16 cellular contexts compared by ENCODE assay signal in genomic region chr10:1364151-1364910, GRCh38.
DNase-seq lines count a peak whose midpoint lies in the region; TF ChIP-seq lines count a peak whose summit lies in the region.
"Had no signal": no experiment of that assay in that cellular context is flagged by ENCODE, and none has a peak within 500 bp of the region (broad histone marks: within the 10 kb centered on the region; RNA-seq: fewer than 3 reads in every experiment).

No MANE protein-coding gene starts in this region.

- H3K9me3 ChIP-seq in colonic mucosa = no peaks in the 10 kb centered on the region

- no peaks in the 10 kb centered on the region for H3K27me3 ChIP-seq in colonic mucosa

- no peak overlapping the region for H3K9ac ChIP-seq in colonic mucosa (ENCODE audit: low read depth in 2 of 2, low read length in 2 of 2)

- H3K4me1 Mint-ChIP-seq in type B pancreatic cell (ENCODE audit: unreplicated experiment) (peaks cover 37% of the 10 kb centered on the region), progenitor cell of endocrine pancreas (ENCODE audit: low read depth) (peaks cover 9% of the 10 kb centered on the region)
- H3K4me1 Mint-ChIP-seq in activated T-helper 1 cell treated with anti-CD3 and anti-CD28 coated beads, Interleukin-12 subunit alpha, Interleukin-12 subunit beta, Interleukin-2, Interleukin-4 antibody, amounts not matched to agents 30 ng/mL and 10 ng/mL and 1 ng/mL, durations not matched to agents 14 hours and 24 hours and 36 hours (ENCODE audit: low read depth) = no peaks in the 10 kb centered on the region

- peaks cover 8% of the 10 kb centered on the region for H3K36me3 Mint-ChIP-seq in type B pancreatic cell
- H3K36me3 Mint-ChIP-seq in progenitor cell of endocrine pancreas (ENCODE audit: insufficient read depth) = no peaks in the 10 kb centered on the region
- no peaks in the 10 kb centered on the region for H3K36me3 Mint-ChIP-seq in activated T-helper 1 cell treated with anti-CD3 and anti-CD28 coated beads, Interleukin-12 subunit alpha, Interleukin-12 subunit beta, Interleukin-2, Interleukin-4 antibody, amounts not matched to agents 30 ng/mL and 10 ng/mL and 1 ng/mL, durations not matched to agents 14 hours and 24 hours and 36 hours (ENCODE audit: low read depth)

- no peak overlapping the region for H3K4me3 ChIP-seq in colonic mucosa

- H3K27me3 Mint-ChIP-seq in type B pancreatic cell (no peaks in the 10 kb centered on the region), progenitor cell of endocrine pancreas (peaks cover 12% of the 10 kb centered on the region)
- H3K27me3 Mint-ChIP-seq in activated T-helper 1 cell treated with anti-CD3 and anti-CD28 coated beads, Interleukin-12 subunit alpha, Interleukin-12 subunit beta, Interleukin-2, Interleukin-4 antibody, amounts not matched to agents 30 ng/mL and 10 ng/mL and 1 ng/mL, durations not matched to agents 14 hours and 24 hours and 36 hours (ENCODE audit: insufficient read depth) = peaks cover 4% of the 10 kb centered on the region

- no peak overlapping the region for H3K27ac ChIP-seq in colonic mucosa

- H3K4me3 Mint-ChIP-seq in type B pancreatic cell = no peak overlapping the region
- H3K4me3 Mint-ChIP-seq in progenitor cell of endocrine pancreas (ENCODE audit: low read depth) = no peak overlapping the region
- no peak overlapping the region for H3K4me3 Mint-ChIP-seq in activated T-helper 1 cell treated with anti-CD3 and anti-CD28 coated beads, Interleukin-12 subunit alpha, Interleukin-12 subunit beta, Interleukin-2, Interleukin-4 antibody, amounts not matched to agents 30 ng/mL and 10 ng/mL and 1 ng/mL, durations not matched to agents 14 hours and 24 hours and 36 hours
- H3K4me3 Mint-ChIP-seq: H9 had no signal

- H3K9me3 Mint-ChIP-seq in type B pancreatic cell (peaks cover 3% of the 10 kb centered on the region), progenitor cell of endocrine pancreas (ENCODE audit: low read depth) (no peaks in the 10 kb centered on the region)
- H3K9me3 Mint-ChIP-seq in activated T-helper 1 cell treated with anti-CD3 and anti-CD28 coated beads, Interleukin-12 subunit alpha, Interleukin-12 subunit beta, Interleukin-2, Interleukin-4 antibody, amounts not matched to agents 30 ng/mL and 10 ng/mL and 1 ng/mL, durations not matched to agents 14 hours and 24 hours and 36 hours = no peaks in the 10 kb centered on the region
- H3K9me3 Mint-ChIP-seq: H9 had no signal

- peak; percentile 45 for DNase-seq in activated CD8-positive, alpha-beta memory T cell treated with anti-CD3 and anti-CD28 coated beads for 24 hours
- DNase-seq in activated CD8-positive, alpha-beta memory T cell treated with anti-CD3 and anti-CD28 coated beads, Interleukin-2, amount 50 U/mL, for 48 hours = no peak
- DNase-seq in colonic mucosa = peak; percentile 4
- DNase-seq in islet precursor cell = peak; percentile 38
- DNase-seq in type B pancreatic cell (ENCODE audit: extremely low spot score, unreplicated experiment) = peak; percentile 51
- no peak for DNase-seq in T-helper 2 cell
- no peak for DNase-seq in progenitor cell of endocrine pancreas (ENCODE audit: low spot score, unreplicated experiment)
- no peak for DNase-seq in activated T-helper 1 cell treated with anti-CD3 and anti-CD28 coated beads, Interleukin-12 subunit alpha, Interleukin-12 subunit beta, Interleukin-2, Interleukin-4 antibody, amounts not matched to agents 30 ng/mL and 10 ng/mL and 1 ng/mL, durations not matched to agents 14 hours and 24 hours and 36 hours (ENCODE audit: low spot score)
- DNase-seq: C1 segment of cervical spinal cord, H9, Kasumi-1, NCI-H1417, NCI-H2029, NCI-H2171 treated with DMSO at 0.1 percent for 48 hours, NCI-H82, SHP77 had no signal

- H3K4me1 ChIP-seq in colonic mucosa = no peaks in the 10 kb centered on the region

- intact Hi-C loops in colonic mucosa (cut with DNase I) = no loop called here
- intact Hi-C loops in activated T-helper 1 cell treated with anti-CD3 and anti-CD28 coated beads, Interleukin-12 subunit alpha, Interleukin-12 subunit beta, Interleukin-2, Interleukin-4 antibody, amounts not matched to agents 30 ng/mL and 10 ng/mL and 1 ng/mL, durations not matched to agents 14 hours and 24 hours and 36 hours (cut with micrococcal nuclease) = no loop called here

- H3K27ac Mint-ChIP-seq in type B pancreatic cell (peak overlapping the region; percentile 66), progenitor cell of endocrine pancreas (no peak overlapping the region)
- no peak overlapping the region for H3K27ac Mint-ChIP-seq in activated T-helper 1 cell treated with anti-CD3 and anti-CD28 coated beads, Interleukin-12 subunit alpha, Interleukin-12 subunit beta, Interleukin-2, Interleukin-4 antibody, amounts not matched to agents 30 ng/mL and 10 ng/mL and 1 ng/mL, durations not matched to agents 14 hours and 24 hours and 36 hours

- no peaks in the 10 kb centered on the region for H3K36me3 ChIP-seq in colonic mucosa

- TF ChIP-seq CTCF in colonic mucosa (IDR thresholded peaks at IDR 0.05) (no peak), type B pancreatic cell (conservative IDR thresholded peaks at IDR 0.05) (no peak), progenitor cell of endocrine pancreas (IDR thresholded peaks at IDR 0.05; ENCODE audit: unreplicated experiment) (no peak)

Comparison
In these comparisons a context has a peak if more than half of its experiments do, and no peak if none do; other contexts are left out.
1. DNase-seq: peak in activated CD8-positive, alpha-beta memory T cell treated with anti-CD3 and anti-CD28 coated beads for 24 hours (single experiment), colonic mucosa (single experiment), islet precursor cell (single experiment) and type B pancreatic cell (single experiment); none in activated CD8-positive, alpha-beta memory T cell treated with anti-CD3 and anti-CD28 coated beads, Interleukin-2, amount 50 U/mL, for 48 hours (single experiment), T-helper 2 cell (0 of 5), progenitor cell of endocrine pancreas (single experiment) and activated T-helper 1 cell treated with anti-CD3 and anti-CD28 coated beads, Interleukin-12 subunit alpha, Interleukin-12 subunit beta, Interleukin-2, Interleukin-4 antibody, amounts not matched to agents 30 ng/mL and 10 ng/mL and 1 ng/mL, durations not matched to agents 14 hours and 24 hours and 36 hours (single experiment).